Comparison of ENCODE assay signal across 1 cellular context in the genomic region with DNA sequence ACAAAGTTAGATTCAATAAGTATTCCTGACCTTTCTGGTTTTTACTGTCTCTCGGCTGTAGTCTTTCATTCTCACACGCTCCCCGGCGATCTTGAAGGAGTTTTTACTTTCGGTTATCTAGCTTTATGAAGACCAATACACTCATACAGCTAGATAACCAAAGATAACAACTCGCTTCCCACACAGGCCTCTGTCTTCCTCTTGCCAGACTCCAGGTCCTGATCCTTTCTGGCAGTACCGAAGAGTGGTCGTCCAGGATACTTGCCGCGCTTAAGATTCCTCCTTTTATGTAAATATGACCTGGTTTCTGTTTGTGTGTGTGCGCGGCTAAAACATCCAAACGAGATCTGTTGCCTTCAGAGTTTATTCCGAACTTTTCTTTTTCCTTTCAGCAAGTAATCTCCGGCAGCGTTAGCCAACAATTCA.
TF ChIP-seq lines count a peak whose summit lies in the region.

No MANE protein-coding gene starts in this region.

TF ChIP-seq in GM23338, 12 proteins besides CTCF, POLR2A, EP300 and RAD21 (continued from another document):
- TF ChIP-seq, protein P1, sequence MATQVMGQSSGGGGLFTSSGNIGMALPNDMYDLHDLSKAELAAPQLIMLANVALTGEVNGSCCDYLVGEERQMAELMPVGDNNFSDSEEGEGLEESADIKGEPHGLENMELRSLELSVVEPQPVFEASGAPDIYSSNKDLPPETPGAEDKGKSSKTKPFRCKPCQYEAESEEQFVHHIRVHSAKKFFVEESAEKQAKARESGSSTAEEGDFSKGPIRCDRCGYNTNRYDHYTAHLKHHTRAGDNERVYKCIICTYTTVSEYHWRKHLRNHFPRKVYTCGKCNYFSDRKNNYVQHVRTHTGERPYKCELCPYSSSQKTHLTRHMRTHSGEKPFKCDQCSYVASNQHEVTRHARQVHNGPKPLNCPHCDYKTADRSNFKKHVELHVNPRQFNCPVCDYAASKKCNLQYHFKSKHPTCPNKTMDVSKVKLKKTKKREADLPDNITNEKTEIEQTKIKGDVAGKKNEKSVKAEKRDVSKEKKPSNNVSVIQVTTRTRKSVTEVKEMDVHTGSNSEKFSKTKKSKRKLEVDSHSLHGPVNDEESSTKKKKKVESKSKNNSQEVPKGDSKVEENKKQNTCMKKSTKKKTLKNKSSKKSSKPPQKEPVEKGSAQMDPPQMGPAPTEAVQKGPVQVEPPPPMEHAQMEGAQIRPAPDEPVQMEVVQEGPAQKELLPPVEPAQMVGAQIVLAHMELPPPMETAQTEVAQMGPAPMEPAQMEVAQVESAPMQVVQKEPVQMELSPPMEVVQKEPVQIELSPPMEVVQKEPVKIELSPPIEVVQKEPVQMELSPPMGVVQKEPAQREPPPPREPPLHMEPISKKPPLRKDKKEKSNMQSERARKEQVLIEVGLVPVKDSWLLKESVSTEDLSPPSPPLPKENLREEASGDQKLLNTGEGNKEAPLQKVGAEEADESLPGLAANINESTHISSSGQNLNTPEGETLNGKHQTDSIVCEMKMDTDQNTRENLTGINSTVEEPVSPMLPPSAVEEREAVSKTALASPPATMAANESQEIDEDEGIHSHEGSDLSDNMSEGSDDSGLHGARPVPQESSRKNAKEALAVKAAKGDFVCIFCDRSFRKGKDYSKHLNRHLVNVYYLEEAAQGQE (IDR thresholded peaks at IDR 0.05; ENCODE audit: unreplicated experiment), result no peak
